ENCODE assay signal across 17 cellular contexts in the genomic region with DNA sequence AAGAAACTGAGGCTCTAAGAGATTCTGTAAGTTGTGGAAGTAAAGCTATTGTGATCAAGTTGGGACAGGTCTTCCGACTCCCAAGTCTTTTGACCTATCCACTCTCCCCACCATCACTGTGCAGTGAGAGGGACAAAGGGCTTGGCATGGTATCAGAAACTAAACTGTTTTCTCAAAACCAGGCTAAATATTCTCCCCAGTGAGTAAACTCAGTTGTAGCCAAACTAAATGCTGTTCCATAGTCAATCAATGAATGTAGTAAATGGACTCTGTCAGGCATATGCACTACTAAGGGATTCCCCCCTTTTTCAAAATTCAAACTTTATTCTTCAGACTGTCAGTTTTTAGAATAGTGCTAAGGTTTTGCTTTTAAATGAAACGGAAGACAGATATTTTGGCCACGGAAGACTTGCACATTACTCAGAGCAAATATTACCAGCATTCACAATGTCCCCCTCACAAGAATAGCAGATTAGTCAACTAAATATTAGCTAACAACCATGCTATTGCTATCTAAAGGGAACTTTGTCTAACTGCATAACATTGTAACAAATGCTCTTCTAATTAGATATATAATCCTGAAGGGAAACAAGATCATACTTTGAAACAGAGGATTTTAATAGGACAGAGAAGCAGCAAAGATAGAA. TPM values are rescaled to one million over a fixed set of nuclear protein-coding genes. Genes with fewer than 3 reads are reported as not detected.
DNase-seq lines count a peak whose midpoint lies in the region; ATAC-seq, FAIRE-seq and TF ChIP-seq lines count a peak whose summit lies in the region.
"Had no signal": no experiment of that assay in that cellular context is flagged by ENCODE, and none has a peak within 500 bp of the region (broad histone marks: within the 10 kb centered on the region; RNA-seq: fewer than 3 reads in every experiment).

No MANE protein-coding gene starts in this region.

- peaks cover 42% of the 10 kb centered on the region for H3K4me1 ChIP-seq in A549
- H3K4me1 ChIP-seq in IMR-90 (ENCODE audit: control insufficient read depth, insufficient read depth, low read length) = peaks cover 5% of the 10 kb centered on the region
- H3K4me1 ChIP-seq in right lobe of liver = peaks cover 0 to 38% (median 11%) of the 10 kb centered on the region in 4 donors
- H3K4me1 ChIP-seq in A673 (ENCODE audit: insufficient read depth, low read length, poor library complexity, severe bottlenecking) = peaks cover 14% of the 10 kb centered on the region

- H3K56ac ChIP-seq in IMR-90 (ENCODE audit: extremely low read depth, insufficient read depth, low read length) = no peak overlapping the region

- WGBS in A549 (ENCODE audit: missing lambda C conversion rate) = 30% methylated on average over 3 of the region's 3 CpGs
- WGBS in IMR-90 (ENCODE audit: extremely low coverage in 2 of 2, insufficient read length in 1 of 2), 2 experiments = no CpG with 5 or more reads among the region's 3 CpGs
- 22% methylated on average over 3 of the region's 3 CpGs for WGBS in right lobe of liver (ENCODE audit: insufficient coverage, low coverage, low lambda C conversion rate, missing lambda C conversion rate)

- CTCF ChIA-PET in A549 (lab: Yijun Ruan, JAX) = interaction anchor here (0.8 to 1.1 kb wide), 2 partner anchors 15 to 36 kb away, joined by 3 read pairs; no protein-coding TSS in a partner anchor
- CTCF ChIA-PET in IMR-90 (lab: Yijun Ruan, JAX) = interaction anchor here (0.6 kb wide), 1 partner anchor 1094 kb away, joined by 4 read pairs; no protein-coding TSS in a partner anchor
- CTCF ChIA-PET in A673 (lab: Charles Lee) = no interaction called here

- peaks cover 34% of the 10 kb centered on the region for H3K4me1 Mint-ChIP-seq in chondrocyte (ENCODE audit: low read depth)

- dilution Hi-C loops in IMR-90 (cut with HindIII; ENCODE audit: low sequenced_read_pairs, unreplicated experiment) = no loop called here

- DNase-seq in A549 (ENCODE audit: low read depth in 1 of 2, low spot score in 1 of 2) (no peak), IMR-90 (peak; percentile 41), chondrocyte (ENCODE audit: low spot score) (no peak), right lobe of liver (no peak), A673 (ENCODE audit: low spot score) (no peak), hypothalamus (lab: John Stamatoyannopoulos, UW) (no peak), hippocampal formation (lab: John Stamatoyannopoulos, UW) (no peak), NCI-H2081 (lab: John Stamatoyannopoulos, UW) (no peak)
- DNase-seq: activated CD4-positive, alpha-beta T cell treated with anti-CD3 and anti-CD28 coated beads for 48 hours; activated T-cell treated with anti-CD3 and anti-CD28 coated beads for 4 hours; head of caudate nucleus; NCI-H1105 treated with DMSO at 0.1 percent for 48 hours; ovary; stimulated activated naive B cell treated with anti-CD40 and anti-IgM and Interleukin-4, amounts not matched to agents 10 μg/mL and 1 μg/mL and 100 μg/mL, for 72 hours; T1000 had no signal

- no peak overlapping the region for H2BK120ac ChIP-seq in IMR-90 (ENCODE audit: low read depth, low read length)

- H3K9me3 ChIP-seq in A549 (peaks cover 14% of the 10 kb centered on the region), IMR-90 (ENCODE audit: control insufficient read depth, insufficient read depth, low read length) (no peaks in the 10 kb centered on the region), right lobe of liver (no peaks in the 10 kb centered on the region), A673 (ENCODE audit: low read depth, low read length, poor library complexity, severe bottlenecking) (peaks cover 13% of the 10 kb centered on the region)
- H3K9me3 ChIP-seq: ovary had no signal

- H2BK15ac ChIP-seq in IMR-90 (ENCODE audit: low read depth, low read length) = no peak overlapping the region

- peaks cover 6% of the 10 kb centered on the region for H3K36me3 ChIP-seq in IMR-90 (ENCODE audit: control insufficient read depth, insufficient read depth, low read length)
- no peaks in the 10 kb centered on the region for H3K36me3 ChIP-seq in right lobe of liver
- H3K36me3 ChIP-seq in A673 (ENCODE audit: insufficient read depth, low read length, poor library complexity, severe bottlenecking) = peaks cover 20% of the 10 kb centered on the region
- H3K36me3 ChIP-seq: ovary had no signal

- H2AFZ ChIP-seq in IMR-90 (replicated peaks; ENCODE audit: low read length, poor library complexity) = no peak overlapping the region

- no peaks in the 10 kb centered on the region for H3K27me3 Mint-ChIP-seq in chondrocyte (ENCODE audit: low read depth)
- H3K27me3 Mint-ChIP-seq: B cell; stimulated activated naive B cell treated with anti-CD40 and anti-IgM and Interleukin-4, amounts not matched to agents 10 μg/mL and 1 μg/mL and 100 μg/mL, for 72 hours had no signal

- H3K23ac ChIP-seq in IMR-90 (ENCODE audit: low read depth, low read length) = 0 out of 2 replicates have a peak overlapping the region, but pooled peaks have one; percentile 51

- peak; percentile 63 to 64; a peak in 4 of 6 replicates for ATAC-seq in A549
- peak; percentile 53 for ATAC-seq in IMR-90 (ENCODE audit: low read depth)
- ATAC-seq in right lobe of liver = peak; percentile 84 to 92 (median 88)
- ATAC-seq: stimulated activated naive B cell treated with anti-CD40 and anti-IgM and Interleukin-4, amounts not matched to agents 10 μg/mL and 1 μg/mL and 100 μg/mL, for 72 hours had no signal

- BruUV-seq in IMR-90 (replicated peaks; lab: Mats Ljungman, UMichigan) = no TSS peak
- BruUV-seq in A673 (replicated peaks; lab: Mats Ljungman, UMichigan) = no TSS peak

- no peak overlapping the region for H2BK5ac ChIP-seq in IMR-90 (ENCODE audit: low read depth, low read length, poor library complexity, severe bottlenecking)

- no peak overlapping the region for H2AK9ac ChIP-seq in IMR-90 (replicated peaks; ENCODE audit: low read depth, low read length, poor library complexity)

- H4K20me1 ChIP-seq in IMR-90 (ENCODE audit: insufficient read depth, low read length) = peaks cover 89% of the 10 kb centered on the region

- intact Hi-C loops in IMR-90 (cut with micrococcal nuclease) (loop anchor here (1.0 kb wide), 1 partner anchor 9 kb away; no protein-coding TSS in a partner anchor), right lobe of liver (cut with DNase I) (no loop called here), A673 (cut with micrococcal nuclease; ENCODE audit: unreplicated experiment) (no loop called here)

- H3K9me1 ChIP-seq in IMR-90 (ENCODE audit: insufficient read depth, low read length) = peaks cover 6% of the 10 kb centered on the region; the same call in 1 of the 2 replicates

- no peak overlapping the region for H4K91ac ChIP-seq in IMR-90 (ENCODE audit: insufficient read depth, low read depth, low read length)

- H3K27me3 ChIP-seq in IMR-90 (ENCODE audit: control insufficient read depth, insufficient read depth, low read length) (no peaks in the 10 kb centered on the region), right lobe of liver (no peaks in the 10 kb centered on the region), A673 (replicated peaks; ENCODE audit: insufficient read depth, low read depth, low read length, poor library complexity) (no peaks in the 10 kb centered on the region)
- H3K27me3 ChIP-seq: ovary had no signal

- H3K27ac Mint-ChIP-seq in chondrocyte (ENCODE audit: unreplicated experiment) = peak overlapping the region; percentile 2
- H3K27ac Mint-ChIP-seq: B cell; stimulated activated naive B cell treated with anti-CD40 and anti-IgM and Interleukin-4, amounts not matched to agents 10 μg/mL and 1 μg/mL and 100 μg/mL, for 72 hours had no signal

- H3K18ac ChIP-seq in IMR-90 (ENCODE audit: low read depth, low read length) = no peak overlapping the region

- H4K8ac ChIP-seq in IMR-90 (ENCODE audit: low read depth in 2 of 2, low read length in 2 of 2) = no peak overlapping the region

- no peak overlapping the region for H3K14ac ChIP-seq in IMR-90 (replicated peaks; ENCODE audit: low read depth, low read length)

- H3K27ac ChIP-seq in A549 = peak overlapping the region in 1 of 2 experiments; percentile 3; a peak in 2 of 6 replicates
- H3K27ac ChIP-seq in IMR-90 (ENCODE audit: insufficient read depth, low read length) = peak overlapping the region; percentile 6
- peak overlapping the region; percentile 44 to 48 (median 45) for H3K27ac ChIP-seq in right lobe of liver
- H3K27ac ChIP-seq in A673 (ENCODE audit: low read depth, low read length, poor library complexity, severe bottlenecking) = no peak overlapping the region
- H3K27ac ChIP-seq: ovary had no signal

- H3K36me3 Mint-ChIP-seq in chondrocyte (ENCODE audit: low read depth) = peaks cover 6% of the 10 kb centered on the region

- H2BK20ac ChIP-seq in IMR-90 (ENCODE audit: low read depth, low read length) = no peak overlapping the region

- H3K9me3 Mint-ChIP-seq in chondrocyte (ENCODE audit: low read depth) = peaks cover 7% of the 10 kb centered on the region

- no peak overlapping the region for H4K5ac ChIP-seq in IMR-90 (ENCODE audit: low read depth, low read length)

- POLR2A ChIA-PET in A549 (lab: Yijun Ruan, JAX) = no interaction called here
- POLR2A ChIA-PET in IMR-90 (lab: Charles Lee; ENCODE audit: unreplicated experiment) = no interaction called here
- POLR2A ChIA-PET in A673 (lab: Charles Lee; ENCODE audit: low non-redundant PET) = no interaction called here

- H3K4me2 ChIP-seq in A549 (peak overlapping the region; percentile 59), IMR-90 (ENCODE audit: low read depth, low read length) (peak overlapping the region; percentile 22; the same call in 1 of the 2 replicates)
- H3K4me2 ChIP-seq: smooth muscle cell had no signal

- in situ Hi-C loops in IMR-90 (cut with MboI; ENCODE audit: low sequenced_read_pairs) = no loop called here

- no peak overlapping the region for H2AK5ac ChIP-seq in IMR-90 (ENCODE audit: low read depth, low read length)

- no peak overlapping the region for H3K9ac ChIP-seq in IMR-90 (ENCODE audit: low read depth, low read length)

- no peak overlapping the region for H3K4ac ChIP-seq in IMR-90 (ENCODE audit: low read depth, low read length)

- TF ChIP-seq CTCF in A549 (IDR thresholded peaks at IDR 0.05) = no peak
- no peak for TF ChIP-seq CTCF in IMR-90 (conservative IDR thresholded peaks at IDR 0.05; ENCODE audit: low read depth, low read length)
- TF ChIP-seq CTCF in chondrocyte (IDR thresholded peaks at IDR 0.05) = no peak
- TF ChIP-seq CTCF in right lobe of liver (IDR thresholded peaks at IDR 0.05) = no peak
- no peak for TF ChIP-seq CTCF in A673 (conservative IDR thresholded peaks at IDR 0.05; ENCODE audit: low read depth, low read length)

- peaks cover 0 to 38% of the 10 kb centered on the region in 2 experiments; a peak in 2 of 4 replicates for H3K79me1 ChIP-seq in IMR-90 (ENCODE audit: low read depth in 1 of 2, low read length in 2 of 2)

- no peak overlapping the region for H3K4me3 Mint-ChIP-seq in chondrocyte (ENCODE audit: unreplicated experiment)
- H3K4me3 Mint-ChIP-seq: B cell; stimulated activated naive B cell treated with anti-CD40 and anti-IgM and Interleukin-4, amounts not matched to agents 10 μg/mL and 1 μg/mL and 100 μg/mL, for 72 hours had no signal

- TF ChIP-seq EP300 in A549 (IDR thresholded peaks at IDR 0.05) = no peak

- TF ChIP-seq RAD21 in A549 (conservative IDR thresholded peaks at IDR 0.05 in 1 of 2, IDR thresholded peaks at IDR 0.05 in 1 of 2) (no peak), IMR-90 (IDR thresholded peaks at IDR 0.05; ENCODE audit: low read length) (no peak)

- TF ChIP-seq POLR2A in A549 (IDR thresholded peaks at IDR 0.05; ENCODE audit: low read length) (no peak), IMR-90 (IDR thresholded peaks at IDR 0.05; ENCODE audit: low read depth, low read length) (no peak), right lobe of liver (IDR thresholded peaks at IDR 0.05) (no peak)

- H3K4me3 ChIP-seq in A549 (no peak overlapping the region), IMR-90 (ENCODE audit: insufficient read depth, low read depth, low read length) (no peak overlapping the region), right lobe of liver (peak overlapping the region in 1 of 3 donors; percentile 5), A673 (ENCODE audit: low read depth, low read length, poor library complexity, severe bottlenecking) (no peak overlapping the region)
- H3K4me3 ChIP-seq: ovary, smooth muscle cell had no signal

- FAIRE-seq in A549 (lab: Jason Lieb, UNC) = peak; percentile 7

RNA-seq across cellular contexts. Expression of gene PRKAA1, which starts 7.1 kb away (rescaled TPM):
- 84.3 and 107 TPM in 2 replicates for polyA plus RNA-seq in A549 (2011; rRNA removed)
- polyA plus RNA-seq in A549 (2012; cell fraction: cytosol; rRNA removed) = 15.5 and 16.3 TPM in 2 replicates
- polyA plus RNA-seq in A549 (2012; cell fraction: nucleus; rRNA removed) = 20.1 and 35.7 TPM in 2 replicates
- polyA plus RNA-seq in A549 (2017; fragmentation: RNase III; extraction: RNeasy Plus Mini Kit Qiagen cat#74134 plus additional on column Dnase treatment) = 51.5 to 63.3 TPM (median 60.0 TPM) in 3 replicates
- polyA minus RNA-seq in A549 (2011; rRNA and poly(A)+ RNA removed) = 23.7 and 32.4 TPM in 2 replicates
- 94.1 and 129 TPM in 2 replicates for total RNA-seq in IMR-90 (2012; rRNA removed)
- 38.9 and 47.7 TPM in 2 replicates for polyA plus RNA-seq in IMR-90 (2012; rRNA removed)
- 5.5 and 8.8 TPM in 2 replicates for polyA plus RNA-seq in IMR-90 (2012; cell fraction: cytosol; rRNA removed)
- polyA plus RNA-seq in IMR-90 (2012; cell fraction: nucleus; rRNA removed; ENCODE audit: low replicate concordance) = 25.9 and 134 TPM in 2 replicates
- 67.8 to 71.3 TPM (median 70.8 TPM) in 3 replicates for total RNA-seq in chondrocyte
- total RNA-seq in right lobe of liver = 10 to 100 TPM; 36.7 to 82.4 (median 69.9) TPM
- 114 TPM in 2 replicates for total RNA-seq in A673 (2021)

RNA-seq across cellular contexts. Expression of gene TTC33, which starts 35.3 kb away (rescaled TPM):
- polyA plus RNA-seq in A549 (2011; rRNA removed) (13.5 and 19.8 TPM in 2 replicates), A549 (2017; fragmentation: RNase III; extraction: RNeasy Plus Mini Kit Qiagen cat#74134 plus additional on column Dnase treatment) (15.4 to 17.1 TPM (median 15.7 TPM) in 3 replicates), IMR-90 (2012; rRNA removed) (2.5 and 3.1 TPM in 2 replicates)
- polyA plus RNA-seq in A549 (2012; cell fraction: cytosol; rRNA removed) = 2.4 and 2.6 TPM in 2 replicates
- 0.86 and 0.88 TPM in 2 replicates for polyA plus RNA-seq in A549 (2012; cell fraction: nucleus; rRNA removed)
- 4.8 and 5.9 TPM in 2 replicates for polyA minus RNA-seq in A549 (2011; rRNA and poly(A)+ RNA removed)
- total RNA-seq in IMR-90 (2012; rRNA removed) (8.1 and 11.7 TPM in 2 replicates), chondrocyte (14.3 to 17.3 TPM (median 15.0 TPM) in 3 replicates), right lobe of liver (1 to 10 TPM; 5.6 to 9.2 (median 7.0) TPM), A673 (2021) (17.0 and 19.1 TPM in 2 replicates)
- 0.36 and 1.3 TPM in 2 replicates for polyA plus RNA-seq in IMR-90 (2012; cell fraction: cytosol; rRNA removed)
- 0.41 and 3.6 TPM in 2 replicates for polyA plus RNA-seq in IMR-90 (2012; cell fraction: nucleus; rRNA removed; ENCODE audit: low replicate concordance)

RNA-seq across cellular contexts. Expression of gene RPL37, which starts 44.0 kb away (rescaled TPM):
- 4,402 and 4,948 TPM in 2 replicates for polyA plus RNA-seq in A549 (2011; rRNA removed)
- 770 and 800 TPM in 2 replicates for polyA plus RNA-seq in A549 (2012; cell fraction: cytosol; rRNA removed)
- 99.3 and 104 TPM in 2 replicates for polyA plus RNA-seq in A549 (2012; cell fraction: nucleus; rRNA removed)
- 2,762 to 2,921 TPM (median 2,809 TPM) in 3 replicates for polyA plus RNA-seq in A549 (2017; fragmentation: RNase III; extraction: RNeasy Plus Mini Kit Qiagen cat#74134 plus additional on column Dnase treatment)
- 453 and 718 TPM in 2 replicates for polyA minus RNA-seq in A549 (2011; rRNA and poly(A)+ RNA removed)
- total RNA-seq in IMR-90 (2012; rRNA removed) = 35.3 and 68.6 TPM in 2 replicates
- 294 and 551 TPM in 2 replicates for polyA plus RNA-seq in IMR-90 (2012; rRNA removed)
- 107 and 412 TPM in 2 replicates for polyA plus RNA-seq in IMR-90 (2012; cell fraction: cytosol; rRNA removed)
- 28.1 and 181 TPM in 2 replicates for polyA plus RNA-seq in IMR-90 (2012; cell fraction: nucleus; rRNA removed; ENCODE audit: low replicate concordance)
- 714 to 807 TPM (median 721 TPM) in 3 replicates for total RNA-seq in chondrocyte
- 100 to 1,000 TPM in 4 of 6 experiments, 10 to 100 TPM in 2; 36.5 to 472 (median 400) TPM for total RNA-seq in right lobe of liver
- 1,502 and 1,533 TPM in 2 replicates for total RNA-seq in A673 (2021)

RNA-seq across cellular contexts. Expression of gene CARD6, which starts 50.1 kb away (rescaled TPM):
- polyA plus RNA-seq in A549 (2011; rRNA removed) = 5.7 and 5.9 TPM in 2 replicates
- 0.63 and 0.82 TPM in 2 replicates for polyA plus RNA-seq in A549 (2012; cell fraction: cytosol; rRNA removed)
- polyA plus RNA-seq in A549 (2012; cell fraction: nucleus; rRNA removed) = 0.34 and 0.40 TPM in 2 replicates
- 3.3 to 5.7 TPM (median 5.2 TPM) in 3 replicates for polyA plus RNA-seq in A549 (2017; fragmentation: RNase III; extraction: RNeasy Plus Mini Kit Qiagen cat#74134 plus additional on column Dnase treatment)
- 3.6 and 4.7 TPM in 2 replicates for polyA minus RNA-seq in A549 (2011; rRNA and poly(A)+ RNA removed)
- total RNA-seq in IMR-90 (2012; rRNA removed) = 4.2 and 4.3 TPM in 2 replicates
- 1.5 and 1.8 TPM in 2 replicates for polyA plus RNA-seq in IMR-90 (2012; rRNA removed)
- polyA plus RNA-seq in IMR-90 (2012; cell fraction: cytosol; rRNA removed) = 0.46 and 0.63 TPM in 2 replicates
- 0.18 and 1.3 TPM in 2 replicates for polyA plus RNA-seq in IMR-90 (2012; cell fraction: nucleus; rRNA removed; ENCODE audit: low replicate concordance)
- total RNA-seq in chondrocyte = 0.36 to 0.72 TPM (median 0.53 TPM) in 3 replicates
- total RNA-seq in right lobe of liver = 1 to 10 TPM; 3.0 to 6.2 (median 3.3) TPM
- total RNA-seq in A673 (2021) = 7.1 and 8.9 TPM in 2 replicates
